ENCODE assay signal across 16 cellular contexts in genomic region chr7:150866932-150867564, GRCh38. TPM values are rescaled to one million over a fixed set of nuclear protein-coding genes. Genes with fewer than 3 reads are reported as not detected.
DNase-seq lines count a peak whose midpoint lies in the region; ATAC-seq and TF ChIP-seq lines count a peak whose summit lies in the region.
"Had no signal": no experiment of that assay in that cellular context is flagged by ENCODE, and none has a peak within 500 bp of the region (broad histone marks: within the 10 kb centered on the region; RNA-seq: fewer than 3 reads in every experiment).

No MANE protein-coding gene starts in this region.

- H4K20me1 ChIP-seq in Karpas-422 (ENCODE audit: insufficient read depth, low read depth, low read length) = no peaks in the 10 kb centered on the region

- H3K36me3 ChIP-seq in HEK293 (ENCODE audit: control insufficient read depth in 2 of 2, insufficient read depth in 1 of 2, low read length in 2 of 2) = no peaks in the 10 kb centered on the region
- no peaks in the 10 kb centered on the region for H3K36me3 ChIP-seq in Karpas-422 (ENCODE audit: insufficient read depth, low read length)

- no peaks in the 10 kb centered on the region for H3K36me3 Mint-ChIP-seq in activated CD8-positive, alpha-beta memory T cell treated with anti-CD3 and anti-CD28 coated beads, Interleukin-2, amount 10 ng/mL, durations not matched to agents 7 days and 5 days
- H3K36me3 Mint-ChIP-seq in osteocyte (ENCODE audit: unreplicated experiment) = no peaks in the 10 kb centered on the region

- H3K27ac Mint-ChIP-seq in activated CD8-positive, alpha-beta memory T cell treated with anti-CD3 and anti-CD28 coated beads, Interleukin-2, amount 10 ng/mL, durations not matched to agents 7 days and 5 days = no peak overlapping the region
- no peak overlapping the region for H3K27ac Mint-ChIP-seq in osteocyte (ENCODE audit: unreplicated experiment)
- H3K27ac Mint-ChIP-seq: CD4-positive, alpha-beta T cell; GM23338; HFFc6 had no signal

- H3K4me3 ChIP-seq in HEK293 (ENCODE audit: low read depth, low read length) = no peak overlapping the region
- H3K4me3 ChIP-seq in Karpas-422 (ENCODE audit: low read length) = no peak overlapping the region
- H3K4me3 ChIP-seq: GM23338 had no signal

- no peak overlapping the region for H2AFZ ChIP-seq in Karpas-422 (ENCODE audit: low read length)
- H2AFZ ChIP-seq: GM23338 had no signal

- no peaks in the 10 kb centered on the region for H3K79me2 ChIP-seq in Karpas-422 (ENCODE audit: low read length)

- no peak overlapping the region for H3K4me3 Mint-ChIP-seq in activated CD8-positive, alpha-beta memory T cell treated with anti-CD3 and anti-CD28 coated beads, Interleukin-2, amount 10 ng/mL, durations not matched to agents 7 days and 5 days
- H3K4me3 Mint-ChIP-seq in osteocyte (ENCODE audit: unreplicated experiment) = no peak overlapping the region
- H3K4me3 Mint-ChIP-seq: CD4-positive, alpha-beta T cell; GM23338; HFFc6 had no signal

- POLR2A ChIA-PET in HEK293 (lab: Yijun Ruan, JAX) = no interaction called here

- peaks cover 9% of the 10 kb centered on the region for H3K4me1 Mint-ChIP-seq in activated CD8-positive, alpha-beta memory T cell treated with anti-CD3 and anti-CD28 coated beads, Interleukin-2, amount 10 ng/mL, durations not matched to agents 7 days and 5 days
- H3K4me1 Mint-ChIP-seq in osteocyte (ENCODE audit: unreplicated experiment) = no peaks in the 10 kb centered on the region

- H3K9ac ChIP-seq in Karpas-422 (ENCODE audit: low read length) = no peak overlapping the region

- peaks cover 52% of the 10 kb centered on the region for H3K27me3 Mint-ChIP-seq in activated CD8-positive, alpha-beta memory T cell treated with anti-CD3 and anti-CD28 coated beads, Interleukin-2, amount 10 ng/mL, durations not matched to agents 7 days and 5 days
- H3K27me3 Mint-ChIP-seq in osteocyte (ENCODE audit: unreplicated experiment) = peaks cover 10% of the 10 kb centered on the region

- H3K4me1 ChIP-seq in HEK293 (ENCODE audit: control insufficient read depth, insufficient read depth, low read length) (no peaks in the 10 kb centered on the region), Karpas-422 (ENCODE audit: low read length) (no peaks in the 10 kb centered on the region)
- H3K4me1 ChIP-seq: Caco-2 had no signal

- ATAC-seq in activated CD8-positive, alpha-beta memory T cell treated with anti-CD3 and anti-CD28 coated beads, Interleukin-2, amount 10 ng/mL, durations not matched to agents 7 days and 5 days = no peak
- ATAC-seq: GM23338 had no signal

- CTCF ChIA-PET in activated CD8-positive, alpha-beta memory T cell treated with anti-CD3 and anti-CD28 coated beads, Interleukin-2, amount 10 ng/mL, durations not matched to agents 7 days and 5 days (lab: Charles Lee) = interaction anchor here (1.1 to 7.0 kb wide), 2 partner anchors 11 to 42 kb away, joined by 3 to 34 read pairs; no protein-coding TSS in a partner anchor
- CTCF ChIA-PET in HEK293 (lab: Yijun Ruan, JAX) = interaction anchor here (0.8 to 3.8 kb wide), 7 partner anchors 9 to 122 kb away, joined by 3 to 28 read pairs (median 4); no protein-coding TSS in a partner anchor

- no peaks in the 10 kb centered on the region for H3K9me2 ChIP-seq in Karpas-422 (replicated peaks; ENCODE audit: insufficient read depth, low read length)

- H3K4me2 ChIP-seq in Karpas-422 (ENCODE audit: low read depth, low read length, poor library complexity, severe bottlenecking) = no peak overlapping the region
- H3K4me2 ChIP-seq: GM23338 had no signal

- H3K9me3 Mint-ChIP-seq in activated CD8-positive, alpha-beta memory T cell treated with anti-CD3 and anti-CD28 coated beads, Interleukin-2, amount 10 ng/mL, durations not matched to agents 7 days and 5 days (ENCODE audit: low read depth) = no peaks in the 10 kb centered on the region
- peaks cover 8% of the 10 kb centered on the region for H3K9me3 Mint-ChIP-seq in osteocyte (ENCODE audit: unreplicated experiment)
- H3K9me3 Mint-ChIP-seq: CD4-positive, alpha-beta T cell; GM23338; HFFc6 had no signal

- H3K9me3 ChIP-seq in HEK293 (ENCODE audit: control insufficient read depth, insufficient read depth, low read depth, low read length) (no peaks in the 10 kb centered on the region), Karpas-422 (ENCODE audit: low read length) (peaks cover 6% of the 10 kb centered on the region; the same call in 1 of the 2 replicates)
- H3K9me3 ChIP-seq: Caco-2 had no signal

- H3K27me3 ChIP-seq in Karpas-422 (ENCODE audit: low read length) = no peaks in the 10 kb centered on the region

- H3K27ac ChIP-seq in HEK293 (ENCODE audit: extremely low read depth, low read depth, low read length) (no peak overlapping the region), Karpas-422 (ENCODE audit: low read length) (no peak overlapping the region)
- H3K27ac ChIP-seq: C4-2B had no signal

- no peak for TF ChIP-seq CTCF in HEK293 (tag by site-specific recombination; IDR thresholded peaks at IDR 0.05)
- TF ChIP-seq CTCF in osteocyte (IDR thresholded peaks at IDR 0.05) = no peak

- DNase-seq in activated CD8-positive, alpha-beta memory T cell treated with anti-CD3 and anti-CD28 coated beads for 24 hours = peak; percentile 24
- DNase-seq in activated CD8-positive, alpha-beta memory T cell treated with anti-CD3 and anti-CD28 coated beads, Interleukin-2, amount 10 ng/mL, durations not matched to agents 7 days and 5 days = no peak
- peak; percentile 2 for DNase-seq in AG20443 (ENCODE audit: low spot score)
- DNase-seq in osteocyte (ENCODE audit: extremely low spot score, unreplicated experiment) = peak; percentile 34
- DNase-seq in Kasumi-1 (lab: John Stamatoyannopoulos, UW) = no peak
- no peak for DNase-seq in Karpas-422
- DNase-seq: ACHN; AML-193; Caco-2; CD4-positive, alpha-beta T cell; HCEC 1CT; HFFc6; IMR-90 had no signal

TF ChIP-seq in HEK293, 187 proteins besides CTCF, POLR2A, EP300 and RAD21:
- TF ChIP-seq ZNF433 (tag by site-specific recombination; IDR thresholded peaks at IDR 0.05; ENCODE audit: low read depth) (no peak), KLF9 (tag by site-specific recombination; IDR thresholded peaks at IDR 0.05; ENCODE audit: low read depth) (no peak), ZNF350 (tag by site-specific recombination; IDR thresholded peaks at IDR 0.05) (peak; percentile 74; the same call in 1 of the 2 replicates), ZFP37 (tag by site-specific recombination; IDR thresholded peaks at IDR 0.05) (no peak)
- TF ChIP-seq, protein P1, sequence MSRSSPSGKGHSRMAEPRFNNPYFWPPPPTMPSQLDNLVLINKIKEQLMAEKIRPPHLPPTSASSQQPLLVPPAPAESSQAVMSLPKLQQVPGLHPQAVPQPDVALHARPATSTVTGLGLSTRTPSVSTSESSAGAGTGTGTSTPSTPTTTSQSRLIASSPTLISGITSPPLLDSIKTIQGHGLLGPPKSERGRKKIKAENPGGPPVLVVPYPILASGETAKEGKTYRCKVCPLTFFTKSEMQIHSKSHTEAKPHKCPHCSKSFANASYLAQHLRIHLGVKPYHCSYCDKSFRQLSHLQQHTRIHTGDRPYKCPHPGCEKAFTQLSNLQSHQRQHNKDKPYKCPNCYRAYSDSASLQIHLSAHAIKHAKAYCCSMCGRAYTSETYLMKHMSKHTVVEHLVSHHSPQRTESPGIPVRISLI (tag by site-specific recombination; IDR thresholded peaks at IDR 0.05) = no peak

RNA-seq across cellular contexts. Expression of gene AOC1, which starts 14.7 kb away (rescaled TPM):
- total RNA-seq in activated CD8-positive, alpha-beta memory T cell treated with anti-CD3 and anti-CD28 coated beads, Interleukin-2, amount 10 ng/mL, durations not matched to agents 7 days and 5 days = not detected
- not detected in 2 replicates for total RNA-seq in osteocyte
- not detected in 2 replicates for total RNA-seq in Karpas-422 (2014; rRNA removed; shearing (Covaris generic); ENCODE audit: low replicate concordance)
- total RNA-seq: CD4-positive, alpha-beta T cell; GM23338; HFFc6; IMR-90 had no signal

Comparison
In these comparisons a context has a peak if more than half of its experiments do, and no peak if none do; other contexts are left out.
1. DNase-seq: peak in activated CD8-positive, alpha-beta memory T cell treated with anti-CD3 and anti-CD28 coated beads for 24 hours (single experiment), AG20443 (single experiment) and osteocyte (single experiment); none in activated CD8-positive, alpha-beta memory T cell treated with anti-CD3 and anti-CD28 coated beads, Interleukin-2, amount 10 ng/mL, durations not matched to agents 7 days and 5 days (single experiment), Kasumi-1 (0 of 2) and Karpas-422 (single experiment).